Comparison of ENCODE assay signal across 20 cellular contexts in genomic region chr7:14596421-14596820, GRCh38.
DNase-seq lines count a peak whose midpoint lies in the region; ATAC-seq and TF ChIP-seq lines count a peak whose summit lies in the region.
"Had no signal": no experiment of that assay in that cellular context is flagged by ENCODE, and none has a peak within 500 bp of the region (broad histone marks: within the 10 kb centered on the region; RNA-seq: fewer than 3 reads in every experiment).

No MANE protein-coding gene starts in this region.

- no peak for TF ChIP-seq CTCF in fibroblast of pulmonary artery (IDR thresholded peaks at IDR 0.05; ENCODE audit: low read length, missing control alignments)

- no peaks in the 10 kb centered on the region for H3K27me3 ChIP-seq in adipocyte (replicated peaks; ENCODE audit: control insufficient read depth, insufficient read depth, low read length)
- H3K27me3 ChIP-seq: MG63, neural progenitor cell, Peyer's patch had no signal

- intact Hi-C loops in Right ventricle myocardium superior (cut with DNase I) = no loop called here

- no peak for ATAC-seq in Right ventricle myocardium superior (ENCODE audit: poor library complexity)
- no peak for ATAC-seq in HG03439 (IDR thresholded peaks at IDR 0.05; ENCODE audit: unreplicated experiment)

- no peaks in the 10 kb centered on the region for H3K36me3 ChIP-seq in adipocyte (ENCODE audit: control insufficient read depth, insufficient read depth, low read length, severe bottlenecking)
- H3K36me3 ChIP-seq: MG63, neural progenitor cell, Peyer's patch had no signal

- H3K4me3 ChIP-seq in adipocyte (ENCODE audit: low read length) (no peak overlapping the region), fibroblast of pulmonary artery (replicated peaks; ENCODE audit: low read depth, low read length) (no peak overlapping the region)
- H3K4me3 ChIP-seq: coronary artery, MG63, neural progenitor cell, Peyer's patch, SK-N-MC, smooth muscle cell had no signal

- H3K4me1 ChIP-seq in adipocyte (ENCODE audit: control insufficient read depth, insufficient read depth, low read length) = no peaks in the 10 kb centered on the region
- H3K4me1 ChIP-seq: neural progenitor cell, Peyer's patch had no signal

- peak; percentile 33 for DNase-seq in HS-27A (ENCODE audit: low read depth)
- peak; percentile 37 for DNase-seq in adipocyte (ENCODE audit: low read depth)
- DNase-seq in fibroblast of pulmonary artery (ENCODE audit: low read depth) = peak; percentile 1
- no peak for DNase-seq in Right ventricle myocardium superior
- DNase-seq in stimulated activated CD4-positive, alpha-beta T cell treated with anti-CD3 and anti-CD28 coated beads, Interleukin-12 subunit alpha, Interleukin-12 subunit beta, amount 100 ng/mL, for 4 hours = no peak
- DNase-seq in activated CD4-positive, CD25-positive, alpha-beta regulatory T cell treated with anti-CD3 and anti-CD28 coated beads, Interleukin-2, amount 50 U/mL, for 72 hours = no peak
- DNase-seq: activated CD4-positive, alpha-beta T cell treated with anti-CD3 and anti-CD28 coated beads, Interleukin-2, amount 50 U/mL, for 1 hour; activated naive CD8-positive, alpha-beta T cell treated with anti-CD3 and anti-CD28 coated beads, Interleukin-2, amount 10 ng/mL, durations not matched to agents 7 days and 5 days; hippocampal formation; MG63; NCI-H1436; NCI-H510A; Peyer's patch; stimulated activated CD4-positive, alpha-beta T cell treated with anti-CD3 and anti-CD28 coated beads, Interleukin-2, amount 100 ng/mL, for 48 hours; stimulated activated naive CD4-positive, alpha-beta T cell had no signal

- no peak overlapping the region for H3K9ac ChIP-seq in adipocyte (ENCODE audit: low read length)
- H3K9ac ChIP-seq: neural progenitor cell had no signal

- H3K9me3 ChIP-seq in adipocyte (ENCODE audit: control insufficient read depth, low read length) = no peaks in the 10 kb centered on the region
- H3K9me3 ChIP-seq: MG63, Peyer's patch had no signal

Comparison
In these comparisons a context has a peak if more than half of its experiments do, and no peak if none do; other contexts are left out.
1. DNase-seq: peak in HS-27A (single experiment), adipocyte (single experiment) and fibroblast of pulmonary artery (single experiment); none in Right ventricle myocardium superior (single experiment), stimulated activated CD4-positive, alpha-beta T cell treated with anti-CD3 and anti-CD28 coated beads, Interleukin-12 subunit alpha, Interleukin-12 subunit beta, amount 100 ng/mL, for 4 hours (single experiment) and activated CD4-positive, CD25-positive, alpha-beta regulatory T cell treated with anti-CD3 and anti-CD28 coated beads, Interleukin-2, amount 50 U/mL, for 72 hours (single experiment).